ENCODE assay signal across 31 cellular contexts in the genomic region with DNA sequence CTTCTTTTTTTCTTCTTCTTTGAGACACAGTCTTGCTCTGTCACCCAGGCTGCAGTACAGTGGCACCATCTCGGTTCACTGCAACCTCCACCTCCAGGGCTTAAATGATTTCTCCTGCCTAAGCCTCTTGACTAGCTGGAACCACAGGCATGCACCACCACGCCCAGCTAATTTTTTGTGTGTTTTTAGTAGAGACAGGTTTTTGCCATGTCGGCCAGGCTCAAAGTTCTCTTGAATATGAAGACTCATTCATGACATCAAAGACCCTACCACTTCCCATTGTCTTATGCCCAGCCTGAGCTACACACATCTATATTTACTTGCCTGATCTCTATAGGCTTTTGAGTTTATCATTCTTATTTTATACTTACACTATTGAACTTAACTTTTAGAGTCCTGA. TPM values are rescaled to one million over a fixed set of nuclear protein-coding genes. Genes with fewer than 3 reads are reported as not detected.
DNase-seq lines count a peak whose midpoint lies in the region; ATAC-seq and TF ChIP-seq lines count a peak whose summit lies in the region.
"Had no signal": no experiment of that assay in that cellular context is flagged by ENCODE, and none has a peak within 500 bp of the region (broad histone marks: within the 10 kb centered on the region; RNA-seq: fewer than 3 reads in every experiment).

No MANE protein-coding gene starts in this region.

- no peaks in the 10 kb centered on the region for H3K9me3 Mint-ChIP-seq in activated naive CD8-positive, alpha-beta T cell (ENCODE audit: low read depth)
- no peaks in the 10 kb centered on the region for H3K9me3 Mint-ChIP-seq in activated naive CD8-positive, alpha-beta T cell treated with anti-CD3 and anti-CD28 coated beads for 36 hours
- no peaks in the 10 kb centered on the region for H3K9me3 Mint-ChIP-seq in effector memory CD8-positive, alpha-beta T cell
- no peaks in the 10 kb centered on the region for H3K9me3 Mint-ChIP-seq in stimulated activated effector memory CD8-positive, alpha-beta T cell treated with anti-CD3 and anti-CD28 coated beads, Interleukin-12 subunit alpha, Interleukin-12 subunit beta, amount 100 ng/mL, for 72 hours
- H3K9me3 Mint-ChIP-seq in activated CD4-positive, alpha-beta memory T cell treated with anti-CD3 and anti-CD28 coated beads, Interleukin-2, amount 10 ng/mL, durations not matched to agents 7 days and 5 days = no peaks in the 10 kb centered on the region
- H3K9me3 Mint-ChIP-seq: activated CD4-positive, alpha-beta T cell treated with anti-CD3 and anti-CD28 coated beads, Interleukin-2, amount 10 ng/mL, durations not matched to agents 7 days and 5 days; activated naive CD4-positive, alpha-beta T cell treated with anti-CD3 and anti-CD28 coated beads for 36 hours; activated T-cell treated with anti-CD3 and anti-CD28 coated beads, Interleukin-2, amount 50 U/mL, for 4 hours; stimulated activated naive CD8-positive, alpha-beta T cell treated with anti-CD3 and anti-CD28 coated beads, Interleukin-15, amount 100 ng/mL, for 72 hours had no signal

- no peak overlapping the region for H3K4me3 ChIP-seq in BE2C (ENCODE audit: low read depth, low read length)
- H3K4me3 ChIP-seq: A549, dorsolateral prefrontal cortex, lung, mucosa of descending colon, neural progenitor cell, thoracic aorta had no signal

- H3K9me3 ChIP-seq in BE2C = no peaks in the 10 kb centered on the region
- H3K9me3 ChIP-seq: A549, mucosa of descending colon, thoracic aorta had no signal

- H3K27me3 Mint-ChIP-seq in activated naive CD8-positive, alpha-beta T cell = no peaks in the 10 kb centered on the region
- no peaks in the 10 kb centered on the region for H3K27me3 Mint-ChIP-seq in activated naive CD8-positive, alpha-beta T cell treated with anti-CD3 and anti-CD28 coated beads for 36 hours
- H3K27me3 Mint-ChIP-seq in effector memory CD8-positive, alpha-beta T cell = no peaks in the 10 kb centered on the region
- H3K27me3 Mint-ChIP-seq in activated CD4-positive, alpha-beta memory T cell treated with anti-CD3 and anti-CD28 coated beads, Interleukin-2, amount 10 ng/mL, durations not matched to agents 7 days and 5 days = no peaks in the 10 kb centered on the region
- H3K27me3 Mint-ChIP-seq: activated CD4-positive, alpha-beta T cell treated with anti-CD3 and anti-CD28 coated beads, Interleukin-2, amount 10 ng/mL, durations not matched to agents 7 days and 5 days; stimulated activated naive CD8-positive, alpha-beta T cell treated with anti-CD3 and anti-CD28 coated beads, Interleukin-15, amount 100 ng/mL, for 72 hours had no signal

- no peaks in the 10 kb centered on the region for H3K36me3 ChIP-seq in BE2C
- H3K36me3 ChIP-seq: brain microvascular endothelial cell, neural progenitor cell, thoracic aorta had no signal

- no peak for TF ChIP-seq CTCF in BE2C (IDR thresholded peaks at IDR 0.05; ENCODE audit: low read depth, low read length)
- no peak for TF ChIP-seq CTCF in omental fat pad (IDR thresholded peaks at IDR 0.05)

- CTCF ChIA-PET in activated CD4-positive, alpha-beta memory T cell treated with anti-CD3 and anti-CD28 coated beads, Interleukin-2, amount 10 ng/mL, durations not matched to agents 7 days and 5 days (lab: Charles Lee) = interaction anchor here (1.1 to 1.7 kb wide), 3 partner anchors 10 to 93 kb away, joined by 3 to 10 read pairs (median 3); no protein-coding TSS in a partner anchor

- H3K4me3 Mint-ChIP-seq in activated naive CD8-positive, alpha-beta T cell = no peak overlapping the region
- no peak overlapping the region for H3K4me3 Mint-ChIP-seq in activated naive CD8-positive, alpha-beta T cell treated with anti-CD3 and anti-CD28 coated beads for 36 hours
- no peak overlapping the region for H3K4me3 Mint-ChIP-seq in effector memory CD8-positive, alpha-beta T cell
- no peak overlapping the region for H3K4me3 Mint-ChIP-seq in stimulated activated effector memory CD8-positive, alpha-beta T cell treated with anti-CD3 and anti-CD28 coated beads, Interleukin-12 subunit alpha, Interleukin-12 subunit beta, amount 100 ng/mL, for 72 hours
- H3K4me3 Mint-ChIP-seq in activated CD4-positive, alpha-beta memory T cell treated with anti-CD3 and anti-CD28 coated beads, Interleukin-2, amount 10 ng/mL, durations not matched to agents 7 days and 5 days = no peak overlapping the region
- H3K4me3 Mint-ChIP-seq: activated CD4-positive, alpha-beta T cell treated with anti-CD3 and anti-CD28 coated beads, Interleukin-2, amount 10 ng/mL, durations not matched to agents 7 days and 5 days; activated naive CD4-positive, alpha-beta T cell treated with anti-CD3 and anti-CD28 coated beads for 36 hours; activated T-cell treated with anti-CD3 and anti-CD28 coated beads, Interleukin-2, amount 50 U/mL, for 4 hours; neural progenitor cell; stimulated activated naive CD8-positive, alpha-beta T cell treated with anti-CD3 and anti-CD28 coated beads, Interleukin-15, amount 100 ng/mL, for 72 hours had no signal

- H3K4me1 Mint-ChIP-seq in activated naive CD8-positive, alpha-beta T cell (ENCODE audit: low read depth) = peaks cover 34% of the 10 kb centered on the region
- peaks cover 32% of the 10 kb centered on the region for H3K4me1 Mint-ChIP-seq in activated naive CD8-positive, alpha-beta T cell treated with anti-CD3 and anti-CD28 coated beads for 36 hours
- H3K4me1 Mint-ChIP-seq in effector memory CD8-positive, alpha-beta T cell (ENCODE audit: low read depth in 2 of 2) = peaks cover 15 to 27% of the 10 kb centered on the region in 2 donors
- peaks cover 42% of the 10 kb centered on the region for H3K4me1 Mint-ChIP-seq in stimulated activated effector memory CD8-positive, alpha-beta T cell treated with anti-CD3 and anti-CD28 coated beads, Interleukin-12 subunit alpha, Interleukin-12 subunit beta, amount 100 ng/mL, for 72 hours
- H3K4me1 Mint-ChIP-seq in activated CD4-positive, alpha-beta memory T cell treated with anti-CD3 and anti-CD28 coated beads, Interleukin-2, amount 10 ng/mL, durations not matched to agents 7 days and 5 days = peaks cover 41% of the 10 kb centered on the region
- H3K4me1 Mint-ChIP-seq: neural progenitor cell had no signal

- DNase-seq in activated naive CD8-positive, alpha-beta T cell treated with anti-CD3 and anti-CD28 coated beads for 36 hours = no peak
- DNase-seq in M059J (ENCODE audit: low read depth) (peak; percentile 13), BE2C (no peak), omental fat pad (ENCODE audit: low spot score) (no peak)
- DNase-seq in effector memory CD8-positive, alpha-beta T cell = no peak
- DNase-seq in stimulated activated effector memory CD8-positive, alpha-beta T cell treated with anti-CD3 and anti-CD28 coated beads, Interleukin-12 subunit alpha, Interleukin-12 subunit beta, amount 100 ng/mL, for 72 hours (ENCODE audit: low spot score in 2 of 2) = no peak
- no peak for DNase-seq in activated CD4-positive, alpha-beta memory T cell treated with anti-CD3 and anti-CD28 coated beads, Interleukin-2, amount 10 ng/mL, durations not matched to agents 7 days and 5 days
- DNase-seq: activated CD4-positive, alpha-beta T cell treated with anti-CD3 and anti-CD28 coated beads, Interleukin-2, amount 10 ng/mL, durations not matched to agents 7 days and 5 days; activated naive CD4-positive, alpha-beta T cell treated with anti-CD3 and anti-CD28 coated beads for 36 hours; activated T-cell treated with anti-CD3 and anti-CD28 coated beads, Interleukin-2, amount 50 U/mL, for 4 hours; amniotic stem cell; brain microvascular endothelial cell; COR-L47; dorsolateral prefrontal cortex; Kasumi-1; mucosa of descending colon; NCI-H1436 treated with DMSO at 0.1 percent for 48 hours; NCI-H2107; NCI-H446 treated with DMSO at 0.1 percent for 48 hours; NCI-H82; SIG-M5; stimulated activated CD4-positive, alpha-beta T cell treated with anti-CD3 and anti-CD28 coated beads, Interleukin-2, amount 100 ng/mL, for 24 hours; stimulated activated naive CD8-positive, alpha-beta T cell treated with anti-CD3 and anti-CD28 coated beads, Interleukin-15, amount 100 ng/mL, for 72 hours; T1000 had no signal

- H3K4me1 ChIP-seq in BE2C = no peaks in the 10 kb centered on the region
- H3K4me1 ChIP-seq: neural progenitor cell had no signal

- POLR2A ChIA-PET in activated CD4-positive, alpha-beta memory T cell treated with anti-CD3 and anti-CD28 coated beads, Interleukin-2, amount 10 ng/mL, durations not matched to agents 7 days and 5 days (lab: Charles Lee) = interaction anchor here (1.3 to 1.9 kb wide), 3 partner anchors 13 to 74 kb away, joined by 3 to 9 read pairs (median 4); no protein-coding TSS in a partner anchor

- ATAC-seq in effector memory CD8-positive, alpha-beta T cell (replicated peaks) = no peak
- no peak for ATAC-seq in stimulated activated effector memory CD8-positive, alpha-beta T cell treated with anti-CD3 and anti-CD28 coated beads, Interleukin-12 subunit alpha, Interleukin-12 subunit beta, amount 100 ng/mL, for 72 hours
- ATAC-seq in omental fat pad (ENCODE audit: low FRiP score) = no peak
- ATAC-seq: A549; activated T-cell treated with anti-CD3 and anti-CD28 coated beads, Interleukin-2, amount 50 U/mL, for 4 hours; HCT116; mucosa of descending colon; stimulated activated naive CD8-positive, alpha-beta T cell treated with anti-CD3 and anti-CD28 coated beads, Interleukin-15, amount 100 ng/mL, for 72 hours had no signal

- H3K27me3 ChIP-seq in BE2C = no peaks in the 10 kb centered on the region
- H3K27me3 ChIP-seq: brain microvascular endothelial cell, dorsolateral prefrontal cortex, neural progenitor cell had no signal

- H3K36me3 Mint-ChIP-seq in activated naive CD8-positive, alpha-beta T cell = peaks cover 25% of the 10 kb centered on the region
- H3K36me3 Mint-ChIP-seq in activated naive CD8-positive, alpha-beta T cell treated with anti-CD3 and anti-CD28 coated beads for 36 hours = peaks cover 43% of the 10 kb centered on the region
- H3K36me3 Mint-ChIP-seq in effector memory CD8-positive, alpha-beta T cell (ENCODE audit: insufficient read depth) = peaks cover 73% of the 10 kb centered on the region
- H3K36me3 Mint-ChIP-seq in stimulated activated effector memory CD8-positive, alpha-beta T cell treated with anti-CD3 and anti-CD28 coated beads, Interleukin-12 subunit alpha, Interleukin-12 subunit beta, amount 100 ng/mL, for 72 hours = peaks cover 94% of the 10 kb centered on the region
- H3K36me3 Mint-ChIP-seq in activated CD4-positive, alpha-beta memory T cell treated with anti-CD3 and anti-CD28 coated beads, Interleukin-2, amount 10 ng/mL, durations not matched to agents 7 days and 5 days (ENCODE audit: low read depth) = peaks cover 64% of the 10 kb centered on the region
- H3K36me3 Mint-ChIP-seq: neural progenitor cell had no signal

- peak overlapping the region; percentile 16 for H3K27ac Mint-ChIP-seq in activated naive CD8-positive, alpha-beta T cell
- no peak overlapping the region for H3K27ac Mint-ChIP-seq in activated naive CD8-positive, alpha-beta T cell treated with anti-CD3 and anti-CD28 coated beads for 36 hours
- H3K27ac Mint-ChIP-seq in effector memory CD8-positive, alpha-beta T cell = peak overlapping the region; percentile 51 to 77
- peak overlapping the region; percentile 58 for H3K27ac Mint-ChIP-seq in stimulated activated effector memory CD8-positive, alpha-beta T cell treated with anti-CD3 and anti-CD28 coated beads, Interleukin-12 subunit alpha, Interleukin-12 subunit beta, amount 100 ng/mL, for 72 hours
- H3K27ac Mint-ChIP-seq in activated CD4-positive, alpha-beta memory T cell treated with anti-CD3 and anti-CD28 coated beads, Interleukin-2, amount 10 ng/mL, durations not matched to agents 7 days and 5 days = no peak overlapping the region
- H3K27ac Mint-ChIP-seq: activated CD4-positive, alpha-beta T cell treated with anti-CD3 and anti-CD28 coated beads, Interleukin-2, amount 10 ng/mL, durations not matched to agents 7 days and 5 days; activated naive CD4-positive, alpha-beta T cell treated with anti-CD3 and anti-CD28 coated beads for 36 hours; neural progenitor cell had no signal

RNA-seq across cellular contexts. Expression of a gene that starts 15.5 kb away (rescaled TPM):
- total RNA-seq in activated naive CD8-positive, alpha-beta T cell treated with anti-CD3 and anti-CD28 coated beads for 36 hours = 10 to 100 TPM; 67.9 to 68.4 TPM
- 1.7 and 1.9 TPM in 2 replicates for total RNA-seq in M059J (2014; rRNA removed; shearing (Covaris generic))
- 10 to 100 TPM; 79.4 to 81.1 TPM for total RNA-seq in activated CD4-positive, alpha-beta memory T cell treated with anti-CD3 and anti-CD28 coated beads, Interleukin-2, amount 10 ng/mL, durations not matched to agents 7 days and 5 days
- polyA plus RNA-seq in BE2C (2012; ENCODE audit: insufficient read depth, insufficient read length, low read depth) = 1.1 TPM
- 1 to 10 TPM; 2.8 to 6.8 (median 3.2) TPM for total RNA-seq in omental fat pad
- total RNA-seq: G401 had no signal
- polyA plus RNA-seq: A549 had no signal

RNA-seq across cellular contexts. Expression of a gene that starts 31.4 kb away (rescaled TPM):
- 1 to 10 TPM in 1 of 2 experiments, under 1 TPM in 1; 0.88 to 2.2 TPM for total RNA-seq in activated naive CD8-positive, alpha-beta T cell treated with anti-CD3 and anti-CD28 coated beads for 36 hours
- not detected in 2 replicates for total RNA-seq in M059J (2014; rRNA removed; shearing (Covaris generic))
- total RNA-seq in activated CD4-positive, alpha-beta memory T cell treated with anti-CD3 and anti-CD28 coated beads, Interleukin-2, amount 10 ng/mL, durations not matched to agents 7 days and 5 days = 1 to 10 TPM; 1.6 to 2.9 TPM
- polyA plus RNA-seq in BE2C (2012; ENCODE audit: insufficient read depth, insufficient read length, low read depth) = 0.62 TPM
- total RNA-seq in omental fat pad = under 1 TPM; 0.19 to 0.63 (median 0.37) TPM

RNA-seq across cellular contexts. Expression of a gene that starts 43.7 kb away (rescaled TPM):
- 10 to 100 TPM; 15.4 to 16.3 TPM for total RNA-seq in activated naive CD8-positive, alpha-beta T cell treated with anti-CD3 and anti-CD28 coated beads for 36 hours
- 7.5 and 12.4 TPM in 2 replicates for total RNA-seq in M059J (2014; rRNA removed; shearing (Covaris generic))
- total RNA-seq in activated CD4-positive, alpha-beta memory T cell treated with anti-CD3 and anti-CD28 coated beads, Interleukin-2, amount 10 ng/mL, durations not matched to agents 7 days and 5 days = 10 to 100 TPM; 27.9 to 32.1 TPM
- polyA plus RNA-seq in BE2C (2012; ENCODE audit: insufficient read depth, insufficient read length, low read depth) = 9.3 TPM
- 10 to 100 TPM; 13.3 to 24.6 (median 17.5) TPM for total RNA-seq in omental fat pad

RNA-seq across cellular contexts. Expression of a gene that starts 48.6 kb away (rescaled TPM):
- total RNA-seq in activated naive CD8-positive, alpha-beta T cell treated with anti-CD3 and anti-CD28 coated beads for 36 hours = 10 to 100 TPM; 36.8 to 37.7 TPM
- total RNA-seq in M059J (2014; rRNA removed; shearing (Covaris generic)) = 17.9 and 18.9 TPM in 2 replicates
- total RNA-seq in activated CD4-positive, alpha-beta memory T cell treated with anti-CD3 and anti-CD28 coated beads, Interleukin-2, amount 10 ng/mL, durations not matched to agents 7 days and 5 days = 10 to 100 TPM; 53.7 to 56.7 TPM
- polyA plus RNA-seq in BE2C (2012; ENCODE audit: insufficient read depth, insufficient read length, low read depth) = 34.1 TPM
- total RNA-seq in omental fat pad = 10 to 100 TPM in 3 of 4 donors, 1 to 10 TPM in 1; 9.3 to 17.2 (median 15.6) TPM

RNA-seq across cellular contexts. Expression of a gene that starts 49.1 kb away (rescaled TPM):
- total RNA-seq in activated naive CD8-positive, alpha-beta T cell treated with anti-CD3 and anti-CD28 coated beads for 36 hours = 10 to 100 TPM; 25.2 to 26.5 TPM
- total RNA-seq in M059J (2014; rRNA removed; shearing (Covaris generic)) = 16.9 and 19.2 TPM in 2 replicates
- 10 to 100 TPM; 13.2 to 14.4 TPM for total RNA-seq in activated CD4-positive, alpha-beta memory T cell treated with anti-CD3 and anti-CD28 coated beads, Interleukin-2, amount 10 ng/mL, durations not matched to agents 7 days and 5 days
- 7.6 TPM for polyA plus RNA-seq in BE2C (2012; ENCODE audit: insufficient read depth, insufficient read length, low read depth)
- 1 to 10 TPM; 2.8 to 5.6 (median 4.5) TPM for total RNA-seq in omental fat pad

Comparison
In these comparisons a context has a peak if more than half of its experiments do, and no peak if none do; other contexts are left out.
1. H3K27ac Mint-ChIP-seq: peak in activated naive CD8-positive, alpha-beta T cell (single experiment), effector memory CD8-positive, alpha-beta T cell (2 of 2) and stimulated activated effector memory CD8-positive, alpha-beta T cell treated with anti-CD3 and anti-CD28 coated beads, Interleukin-12 subunit alpha, Interleukin-12 subunit beta, amount 100 ng/mL, for 72 hours (single experiment); none in activated naive CD8-positive, alpha-beta T cell treated with anti-CD3 and anti-CD28 coated beads for 36 hours (single experiment) and activated CD4-positive, alpha-beta memory T cell treated with anti-CD3 and anti-CD28 coated beads, Interleukin-2, amount 10 ng/mL, durations not matched to agents 7 days and 5 days (single experiment).
2. RNA of a gene that starts 15.5 kb away (total RNA-seq): 79.4 to 81.1 TPM in activated CD4-positive, alpha-beta memory T cell treated with anti-CD3 and anti-CD28 coated beads, Interleukin-2, amount 10 ng/mL, durations not matched to agents 7 days and 5 days and 67.9 to 68.4 TPM in activated naive CD8-positive, alpha-beta T cell treated with anti-CD3 and anti-CD28 coated beads for 36 hours; 2.8 to 6.8 TPM in omental fat pad and 1.7 to 1.9 TPM in M059J; every median in the first group is over 4 times any median in the second.